In genomic region chr16:30762991-30763725, GRCh38 we compare ENCODE assay signal across 8 cellular contexts. TPM values are rescaled to one million over a fixed set of nuclear protein-coding genes. Genes with fewer than 3 reads are reported as not detected.
DNase-seq lines count a peak whose midpoint lies in the region; ATAC-seq, FAIRE-seq and TF ChIP-seq lines count a peak whose summit lies in the region.

No MANE protein-coding gene starts in this region.

- no peak for TF ChIP-seq POLR2A in GM12878 (IDR thresholded peaks at IDR 0.05; ENCODE audit: low read depth, low read length)
- no peak for TF ChIP-seq POLR2A in transverse colon (IDR thresholded peaks at IDR 0.05)

- H3K4me1 ChIP-seq in GM12878 (ENCODE audit: control insufficient read depth, insufficient read depth, low read length) (peaks cover 9% of the 10 kb centered on the region), lower lobe of right lung (peaks cover 27% of the 10 kb centered on the region), transverse colon (peaks cover 20 to 29% (median 25%) of the 10 kb centered on the region in 4 donors)

- FAIRE-seq in GM12878 (lab: Jason Lieb, UNC): no peak

- no peak for TF ChIP-seq CTCF in GM12878 (IDR thresholded peaks at IDR 0.05 in 2 of 3, conservative IDR thresholded peaks at IDR 0.05 in 1 of 3; ENCODE audit: control insufficient read depth in 2 of 3, extremely low read depth in 1 of 3, insufficient read depth in 1 of 3, low read depth in 3 of 3, low read length in 3 of 3)
- no peak for TF ChIP-seq CTCF in lower lobe of right lung (IDR thresholded peaks at IDR 0.05)
- TF ChIP-seq CTCF in transverse colon (IDR thresholded peaks at IDR 0.05): no peak

- SMC1A ChIA-PET in GM12878 (lab: Charles Lee; ENCODE audit: uncharacterized antibody, unreplicated experiment): no interaction called here

- in situ Hi-C loops in GM12878 (cut with MboI): loop anchor here (25.0 kb wide), 1 partner anchor 1124 kb away; no protein-coding TSS in a partner anchor
- in situ Hi-C loops in transverse colon (cut with MboI; ENCODE audit: low pct_ligation_motif_present in 1 of 4, low pct_unique_long_range_greater_than_20kb in 1 of 4, low sequenced_read_pairs in 3 of 4): no loop called here

- peak overlapping the region; percentile 84 for H3K9ac ChIP-seq in GM12878 (ENCODE audit: control insufficient read depth, insufficient read depth, low read length)

- no peaks in the 10 kb centered on the region for H3K9me3 Mint-ChIP-seq in activated naive CD4-positive, alpha-beta T cell treated with anti-CD3 and anti-CD28 coated beads, Interleukin-2, amount 50 U/mL, for 24 hours

- no TSS peak for BruUV-seq in GM12878 (replicated peaks; lab: Mats Ljungman, UMichigan)

- H4K20me1 ChIP-seq in GM12878 (ENCODE audit: control insufficient read depth, insufficient read depth): no peaks in the 10 kb centered on the region

- H3K36me3 ChIP-seq in GM12878 (ENCODE audit: control insufficient read depth in 2 of 2, insufficient read depth in 2 of 2, low read length in 1 of 2) (peaks cover 22 to 27% of the 10 kb centered on the region in 2 experiments; a peak in 3 of 4 replicates), lower lobe of right lung (peaks cover 54% of the 10 kb centered on the region), transverse colon (peaks cover 0 to 40% (median 18%) of the 10 kb centered on the region in 4 donors)

- intact Hi-C loops in GM12878 (cut with micrococcal nuclease; ENCODE audit: unreplicated experiment): loop anchor here (5.0 kb wide), 2 partner anchors 106 to 159 kb away; partner anchors contain the start of genes FBRS and FBXL19
- intact Hi-C loops in lower lobe of right lung (cut with DNase I): no loop called here
- intact Hi-C loops in transverse colon (cut with DNase I; ENCODE audit: low total_unique reads): loop anchor here (5.0 to 10.0 kb wide), 2 partner anchors 58 to 654 kb away; no protein-coding TSS in a partner anchor
- intact Hi-C loops in posterior vena cava (cut with DNase I): no loop called here

- POLR2A ChIA-PET in GM12878 (lab: Charles Lee): interaction anchor here (0.6 to 1.0 kb wide), 6 partner anchors 12 to 329 kb away, joined by 3 to 4 read pairs (median 4); partner anchors contain the start of genes FBXL19 and PHKG2

- H2AFZ ChIP-seq in GM12878 (ENCODE audit: control insufficient read depth, low read depth, low read length): no peak overlapping the region

- no peaks in the 10 kb centered on the region for H3K27me3 Mint-ChIP-seq in activated naive CD4-positive, alpha-beta T cell treated with anti-CD3 and anti-CD28 coated beads, Interleukin-2, amount 50 U/mL, for 24 hours

- RAD21 ChIA-PET in GM12878 (lab: Charles Lee; ENCODE audit: unreplicated experiment): interaction anchor here (0.7 kb wide), 1 partner anchor 260 kb away, joined by 3 read pairs; no protein-coding TSS in a partner anchor

- H3K27ac ChIP-seq in GM12878 (ENCODE audit: control insufficient read depth, insufficient read depth): peak overlapping the region; percentile 74; the same call in 1 of the 2 replicates
- H3K27ac ChIP-seq in lower lobe of right lung: peak overlapping the region; percentile 88
- peak overlapping the region; percentile 93 to 96 (median 94) for H3K27ac ChIP-seq in transverse colon

- H3K27me3 ChIP-seq in GM12878 (replicated peaks in 1 of 2; ENCODE audit: control insufficient read depth in 2 of 2, insufficient read depth in 2 of 2, low read length in 1 of 2) (no peaks in the 10 kb centered on the region), lower lobe of right lung (ENCODE audit: low read depth) (no peaks in the 10 kb centered on the region), transverse colon (no peaks in the 10 kb centered on the region)

- DNase-seq in activated naive CD4-positive, alpha-beta T cell treated with Interleukin-2 at 50 U/mL for 16 hours: no peak
- DNase-seq in GM12878 (ENCODE audit: low read depth, low spot score): no peak
- DNase-seq in lower lobe of right lung: no peak
- no peak for DNase-seq in transverse colon
- DNase-seq in posterior vena cava (ENCODE audit: low spot score): no peak
- DNase-seq in NCI-H1930 (lab: John Stamatoyannopoulos, UW): no peak
- DNase-seq in DMS79 treated with DMSO at 0.1 percent for 48 hours (lab: John Stamatoyannopoulos, UW): no peak

- ATAC-seq in GM12878 (no peak), lower lobe of right lung (no peak)

- TF ChIP-seq EP300 in GM12878 (IDR thresholded peaks at IDR 0.05; ENCODE audit: borderline replicate concordance in 1 of 2, control insufficient read depth in 1 of 2, low read depth in 2 of 2, low read length in 2 of 2) (no peak), transverse colon (IDR thresholded peaks at IDR 0.05; ENCODE audit: low read depth) (no peak)

- TF ChIP-seq RAD21 in GM12878 (IDR thresholded peaks at IDR 0.05; ENCODE audit: insufficient read depth, low read depth, low read length): no peak

- H3K4me1 Mint-ChIP-seq in activated naive CD4-positive, alpha-beta T cell treated with anti-CD3 and anti-CD28 coated beads, Interleukin-2, amount 50 U/mL, for 24 hours: peaks cover 22% of the 10 kb centered on the region

- H3K9me3 ChIP-seq in GM12878 (replicated peaks; ENCODE audit: control insufficient read depth, insufficient read depth, low read length): no peaks in the 10 kb centered on the region
- no peaks in the 10 kb centered on the region for H3K9me3 ChIP-seq in lower lobe of right lung
- no peaks in the 10 kb centered on the region for H3K9me3 ChIP-seq in transverse colon

- WGBS in GM12878 (ENCODE audit: insufficient coverage, insufficient replicate concordance, low lambda C conversion rate, missing lambda C conversion rate): 82% methylated on average over 15 of the region's 15 CpGs
- 68 to 71% methylated on average over 1 to 15 of the region's 15 CpGs for WGBS in transverse colon (ENCODE audit: low coverage in 1 of 2), 2 donors

- peak overlapping the region; percentile 95 for H3K4me2 ChIP-seq in GM12878 (ENCODE audit: control insufficient read depth, insufficient read depth)

- H3K79me2 ChIP-seq in GM12878 (ENCODE audit: control insufficient read depth, insufficient read depth, low read length): peaks cover 15% of the 10 kb centered on the region

- H3K4me3 ChIP-seq in GM12878 (peak overlapping the region; percentile 83), lower lobe of right lung (peak overlapping the region; percentile 79), transverse colon (peak overlapping the region; percentile 79 to 91 (median 89))

- peak overlapping the region; percentile 88 for H3K27ac Mint-ChIP-seq in activated naive CD4-positive, alpha-beta T cell treated with anti-CD3 and anti-CD28 coated beads, Interleukin-2, amount 50 U/mL, for 24 hours

- H3K36me3 Mint-ChIP-seq in activated naive CD4-positive, alpha-beta T cell treated with anti-CD3 and anti-CD28 coated beads, Interleukin-2, amount 50 U/mL, for 24 hours: peaks cover 9% of the 10 kb centered on the region

- CTCF ChIA-PET in GM12878 (lab: Yijun Ruan, JAX): interaction anchor here (0.8 to 1.1 kb wide), 2 partner anchors 9 to 52 kb away, joined by 4 read pairs; no protein-coding TSS in a partner anchor

- H3K4me3 Mint-ChIP-seq in activated naive CD4-positive, alpha-beta T cell treated with anti-CD3 and anti-CD28 coated beads, Interleukin-2, amount 50 U/mL, for 24 hours: peak overlapping the region; percentile 96

RNA-seq across cellular contexts. Expression of gene RNF40, which starts 1.0 kb away (rescaled TPM):
- 82.9 and 87.4 TPM in 2 replicates for total RNA-seq in GM12878 (2013; cell fraction: nucleolus; rRNA removed)
- total RNA-seq in GM12878 (2014; rRNA removed) (59.0 and 61.7 TPM in 2 replicates), GM12878 (2014; rRNA removed; fragmentation: Illumina TruSeq; extraction: Trizol) (32.7 and 40.7 TPM in 2 replicates), GM12878 (2021) (76.8 and 84.7 TPM in 2 replicates), lower lobe of right lung (95.9 TPM), transverse colon (100 to 1,000 TPM in 1 of 4 donors, 10 to 100 TPM in 3; 55.3 to 105 (median 77.8) TPM), posterior vena cava (10 to 100 TPM; 60.9 to 66.5 TPM)
- 21.7 TPM for polyA plus RNA-seq in GM12878 (2011; ENCODE audit: low read depth)
- polyA plus RNA-seq in GM12878 (2011; rRNA removed) (38.0 and 64.5 TPM in 2 replicates), GM12878 (2014; fragmentation: Illumina TruSeq; extraction: Trizol) (55.1 and 57.7 TPM in 2 replicates), GM12878 (2014; fragmentation: Nextera tagmentation; extraction: Ambion mirVana) (1 to 10 TPM; 3.7 to 8.0 TPM), GM12878 (2014; rRNA removed) (43.2 and 55.6 TPM in 2 replicates), GM12878 (2016; fragmentation: Nextera tagmentation; extraction: Ambion mirVana) (10 to 100 TPM; 93.2 to 97.6 TPM)
- polyA plus RNA-seq in GM12878 (2011; cell fraction: cytosol; rRNA removed): 46.3 and 55.2 TPM in 2 replicates
- 89.1 and 96.4 TPM in 2 replicates for polyA plus RNA-seq in GM12878 (2011; cell fraction: nucleus; rRNA removed)
- polyA plus RNA-seq in GM12878 (2012): 38.1 and 38.2 TPM in 2 replicates
- 61.7 and 73.7 TPM in 2 replicates for polyA minus RNA-seq in GM12878 (2011; rRNA and poly(A)+ RNA removed)
- polyA minus RNA-seq in GM12878 (2011; cell fraction: cytosol; rRNA and poly(A)+ RNA removed): 24.1 and 31.3 TPM in 2 replicates
- polyA minus RNA-seq in GM12878 (2011; cell fraction: nucleus; rRNA and poly(A)+ RNA removed): 30.2 and 46.3 TPM in 2 replicates

RNA-seq across cellular contexts. Expression of gene CFAP119, which starts 1.3 kb away (rescaled TPM):
- 3.5 and 5.5 TPM in 2 replicates for total RNA-seq in GM12878 (2013; cell fraction: nucleolus; rRNA removed)
- total RNA-seq in GM12878 (2014; rRNA removed) (4.3 and 6.2 TPM in 2 replicates), GM12878 (2014; rRNA removed; fragmentation: Illumina TruSeq; extraction: Trizol) (2.2 and 4.2 TPM in 2 replicates), GM12878 (2021) (5.8 and 7.3 TPM in 2 replicates), lower lobe of right lung (11.1 TPM), transverse colon (10 to 100 TPM in 1 of 4 donors, 1 to 10 TPM in 3; 3.3 to 15.5 (median 6.0) TPM), posterior vena cava (1 to 10 TPM; 1.2 TPM)
- polyA plus RNA-seq in GM12878 (2011; ENCODE audit: low read depth): 3.2 TPM
- polyA plus RNA-seq in GM12878 (2011; rRNA removed) (3.4 and 3.6 TPM in 2 replicates), GM12878 (2014; fragmentation: Illumina TruSeq; extraction: Trizol) (0.52 and 4.2 TPM in 2 replicates), GM12878 (2014; fragmentation: Nextera tagmentation; extraction: Ambion mirVana) (1 to 10 TPM; 3.2 to 3.9 TPM), GM12878 (2014; rRNA removed) (9.4 and 12.9 TPM in 2 replicates), GM12878 (2016; fragmentation: Nextera tagmentation; extraction: Ambion mirVana) (1 to 10 TPM; 6.7 to 8.7 TPM)
- polyA plus RNA-seq in GM12878 (2011; cell fraction: cytosol; rRNA removed): 4.8 and 7.6 TPM in 2 replicates
- polyA plus RNA-seq in GM12878 (2011; cell fraction: nucleus; rRNA removed): 29.5 and 32.9 TPM in 2 replicates
- 3.7 and 5.4 TPM in 2 replicates for polyA plus RNA-seq in GM12878 (2012)
- 1.1 and 1.6 TPM in 2 replicates for polyA minus RNA-seq in GM12878 (2011; rRNA and poly(A)+ RNA removed)
- polyA minus RNA-seq in GM12878 (2011; cell fraction: cytosol; rRNA and poly(A)+ RNA removed): 1.5 and 3.6 TPM in 2 replicates
- polyA minus RNA-seq in GM12878 (2011; cell fraction: nucleus; rRNA and poly(A)+ RNA removed): 3.9 and 5.3 TPM in 2 replicates

RNA-seq across cellular contexts. Expression of gene PHKG2, which starts 14.9 kb away (rescaled TPM):
- total RNA-seq in GM12878 (2013; cell fraction: nucleolus; rRNA removed): 38.4 and 43.6 TPM in 2 replicates
- total RNA-seq in GM12878 (2014; rRNA removed) (41.8 and 43.9 TPM in 2 replicates), GM12878 (2014; rRNA removed; fragmentation: Illumina TruSeq; extraction: Trizol) (18.3 and 19.7 TPM in 2 replicates), GM12878 (2021) (35.8 and 38.0 TPM in 2 replicates), lower lobe of right lung (25.5 TPM), transverse colon (100 to 1,000 TPM in 1 of 4 donors, 10 to 100 TPM in 3; 41.1 to 152 (median 66.4) TPM), posterior vena cava (10 to 100 TPM; 13.0 to 13.9 TPM)
- 16.3 TPM for polyA plus RNA-seq in GM12878 (2011; ENCODE audit: low read depth)
- polyA plus RNA-seq in GM12878 (2011; rRNA removed) (26.6 and 36.1 TPM in 2 replicates), GM12878 (2014; fragmentation: Illumina TruSeq; extraction: Trizol) (26.0 and 36.4 TPM in 2 replicates), GM12878 (2014; fragmentation: Nextera tagmentation; extraction: Ambion mirVana) (1 to 10 TPM; 5.2 to 8.8 TPM), GM12878 (2014; rRNA removed) (47.4 and 54.2 TPM in 2 replicates), GM12878 (2016; fragmentation: Nextera tagmentation; extraction: Ambion mirVana) (10 to 100 TPM; 47.3 to 50.1 TPM)
- polyA plus RNA-seq in GM12878 (2011; cell fraction: cytosol; rRNA removed): 42.5 and 54.9 TPM in 2 replicates
- 131 and 156 TPM in 2 replicates for polyA plus RNA-seq in GM12878 (2011; cell fraction: nucleus; rRNA removed)
- polyA plus RNA-seq in GM12878 (2012): 26.0 and 30.1 TPM in 2 replicates
- polyA minus RNA-seq in GM12878 (2011; rRNA and poly(A)+ RNA removed): 25.9 and 39.8 TPM in 2 replicates
- polyA minus RNA-seq in GM12878 (2011; cell fraction: cytosol; rRNA and poly(A)+ RNA removed): 12.4 and 13.7 TPM in 2 replicates
- 22.2 and 47.6 TPM in 2 replicates for polyA minus RNA-seq in GM12878 (2011; cell fraction: nucleus; rRNA and poly(A)+ RNA removed)

RNA-seq across cellular contexts. Expression of gene ZNF629, which starts 23.8 kb away (rescaled TPM):
- 3.1 and 3.5 TPM in 2 replicates for total RNA-seq in GM12878 (2013; cell fraction: nucleolus; rRNA removed)
- 0.51 and 0.54 TPM in 2 replicates for total RNA-seq in GM12878 (2014; rRNA removed)
- total RNA-seq in GM12878 (2014; rRNA removed; fragmentation: Illumina TruSeq; extraction: Trizol): 0.28 and 0.45 TPM in 2 replicates
- total RNA-seq in GM12878 (2021): 0.69 and 0.77 TPM in 2 replicates
- 1.2 TPM for polyA plus RNA-seq in GM12878 (2011; ENCODE audit: low read depth)
- 0.06 and 0.12 TPM in 2 replicates for polyA plus RNA-seq in GM12878 (2011; rRNA removed)
- polyA plus RNA-seq in GM12878 (2011; cell fraction: cytosol; rRNA removed): 0.12 and 0.13 TPM in 2 replicates
- 0.43 and 0.50 TPM in 2 replicates for polyA plus RNA-seq in GM12878 (2011; cell fraction: nucleus; rRNA removed)
- polyA plus RNA-seq in GM12878 (2012): 2.2 and 2.5 TPM in 2 replicates
- polyA plus RNA-seq in GM12878 (2014; fragmentation: Illumina TruSeq; extraction: Trizol): 0.48 and 0.59 TPM in 2 replicates
- polyA plus RNA-seq in GM12878 (2014; fragmentation: Nextera tagmentation; extraction: Ambion mirVana): under 1 TPM; 0.02 to 0.07 TPM
- polyA plus RNA-seq in GM12878 (2014; rRNA removed): 0.35 and 0.38 TPM in 2 replicates
- polyA plus RNA-seq in GM12878 (2016; fragmentation: Nextera tagmentation; extraction: Ambion mirVana): under 1 TPM; 0.32 to 0.62 TPM
- polyA minus RNA-seq in GM12878 (2011; rRNA and poly(A)+ RNA removed): 0.15 TPM in 2 replicates
- 0.21 TPM in 1 of 2 replicates, not detected in the other for polyA minus RNA-seq in GM12878 (2011; cell fraction: cytosol; rRNA and poly(A)+ RNA removed)
- polyA minus RNA-seq in GM12878 (2011; cell fraction: nucleus; rRNA and poly(A)+ RNA removed): 0.29 and 0.36 TPM in 2 replicates
- total RNA-seq in lower lobe of right lung: 11.9 TPM
- total RNA-seq in transverse colon: 10 to 100 TPM; 13.5 to 29.9 (median 16.4) TPM
- total RNA-seq in posterior vena cava: 10 to 100 TPM; 10.1 to 11.2 TPM

Comparison
In these comparisons a context has a peak if more than half of its experiments do, and no peak if none do; other contexts are left out.
1. intact Hi-C loops: an anchor here in GM12878 (5.0 kb wide) and transverse colon (5.0 to 10.0 kb wide); none called in lower lobe of right lung and posterior vena cava.